Comparison of ENCODE assay signal across 8 cellular contexts in the genomic region with DNA sequence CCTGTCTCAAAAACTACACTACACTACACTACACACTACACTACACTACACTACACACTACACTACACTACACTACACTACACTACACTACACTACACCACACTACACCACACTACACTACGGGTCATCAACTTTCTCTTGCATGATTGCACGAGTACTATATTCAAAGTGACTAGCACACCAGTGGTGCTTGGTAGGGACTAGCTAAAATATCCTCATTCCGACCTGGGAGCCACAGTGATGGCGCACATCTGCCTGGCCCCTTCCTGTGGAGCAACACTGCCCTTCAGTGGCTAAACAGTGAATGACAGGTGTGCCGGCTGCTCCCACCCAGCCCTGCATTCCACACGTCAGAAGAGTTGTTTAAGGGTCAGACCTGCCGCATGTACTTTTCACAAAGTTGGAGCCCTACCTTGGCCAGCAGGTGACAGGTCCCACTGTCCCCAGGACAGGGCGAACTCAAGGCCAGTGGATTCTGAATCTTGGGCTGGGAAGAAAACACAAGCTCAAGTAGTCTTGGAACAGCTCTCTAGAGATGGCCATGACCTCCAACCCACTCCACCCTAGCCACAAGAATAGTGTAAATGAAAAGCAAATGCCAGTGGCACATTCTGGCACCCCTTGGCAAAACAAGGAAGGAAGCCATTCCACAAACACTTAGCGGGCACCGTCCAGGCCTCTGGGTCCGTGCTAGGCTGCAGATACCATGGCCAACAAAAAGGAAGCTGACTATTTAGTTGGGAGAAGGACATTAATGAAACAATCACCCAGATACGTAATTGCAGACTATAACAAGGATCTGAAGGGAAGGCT. TPM values are rescaled to one million over a fixed set of nuclear protein-coding genes. Genes with fewer than 3 reads are reported as not detected.
A peak's percentile ranks its signal among the peaks of the same experiment; 100 is the strongest.
DNase-seq lines count a peak whose midpoint lies in the region; ATAC-seq and TF ChIP-seq lines count a peak whose summit lies in the region.

No MANE protein-coding gene starts in this region.

- DNase-seq in AG20443 (ENCODE audit: low spot score) = peak; percentile 93
- peak; percentile 21 to 72 for DNase-seq in NCI-H446 (lab: John Stamatoyannopoulos, UW)
- peak; percentile 19 for DNase-seq in activated CD4-positive, CD25-positive, alpha-beta regulatory T cell treated with anti-CD3 and anti-CD28 coated beads, Interleukin-2, amount 50 U/mL, for 16 hours (ENCODE audit: low read depth, low spot score)
- peak; percentile 29 to 59 for DNase-seq in central memory CD8-positive, alpha-beta T cell (ENCODE audit: low spot score in 2 of 2)
- peak; percentile 74 to 84 for DNase-seq in left lung
- DNase-seq in stimulated activated CD4-positive, alpha-beta T cell treated with anti-CD3 and anti-CD28 coated beads, Interleukin-4, amount 100 ng/mL, for 48 hours (ENCODE audit: low read depth in 2 of 2) = peak; percentile 46 to 69

- no peak overlapping the region for H3K27ac Mint-ChIP-seq in central memory CD8-positive, alpha-beta T cell (ENCODE audit: low read depth)

- H3K4me3 Mint-ChIP-seq in central memory CD8-positive, alpha-beta T cell = no peak overlapping the region

- no peaks in the 10 kb centered on the region for H3K27me3 ChIP-seq in left lung

- peaks cover 0 to 11% of the 10 kb centered on the region in 2 donors for H3K4me1 ChIP-seq in left lung

- no peak overlapping the region for H3K27ac ChIP-seq in left lung

- peak; percentile 96 to 97 for TF ChIP-seq CTCF in left lung (IDR thresholded peaks at IDR 0.05)

- peaks cover 1% of the 10 kb centered on the region for H3K36me3 Mint-ChIP-seq in central memory CD8-positive, alpha-beta T cell (ENCODE audit: insufficient read depth)

- no peak overlapping the region for H3K4me3 ChIP-seq in left lung

- no peaks in the 10 kb centered on the region for H3K36me3 ChIP-seq in left lung

- no peaks in the 10 kb centered on the region for H3K9me3 Mint-ChIP-seq in central memory CD8-positive, alpha-beta T cell

- peaks cover 22% of the 10 kb centered on the region for H3K27me3 Mint-ChIP-seq in central memory CD8-positive, alpha-beta T cell

- ATAC-seq in GM18909 (IDR thresholded peaks at IDR 0.05; ENCODE audit: poor library complexity, unreplicated experiment) = peak; percentile 89
- peak; percentile 81 for ATAC-seq in HG03159 (IDR thresholded peaks at IDR 0.05; ENCODE audit: unreplicated experiment)
- peak; percentile 84 for ATAC-seq in central memory CD8-positive, alpha-beta T cell (replicated peaks; ENCODE audit: extremely low read depth, poor library complexity, severe bottlenecking)
- ATAC-seq in left lung = peak; percentile 99

- no peaks in the 10 kb centered on the region for H3K4me1 Mint-ChIP-seq in central memory CD8-positive, alpha-beta T cell

- H3K9me3 ChIP-seq in left lung = no peaks in the 10 kb centered on the region

- intact Hi-C loops in left lung (cut with DNase I) = no loop called here

RNA-seq across cellular contexts. Expression of a gene that starts 45.9 kb away (rescaled TPM):
- 100 to 1,000 TPM; 135 to 201 TPM for total RNA-seq in left lung

Comparison
In these comparisons a context has a peak if more than half of its experiments do, and no peak if none do; other contexts are left out.
1. DNase-seq: peak in every context shown above with its lines; median percentile 93 in AG20443; 79 in left lung; 58 in stimulated activated CD4-positive, alpha-beta T cell treated with anti-CD3 and anti-CD28 coated beads, Interleukin-4, amount 100 ng/mL, for 48 hours; 46 in NCI-H446; 44 in central memory CD8-positive, alpha-beta T cell; 19 in activated CD4-positive, CD25-positive, alpha-beta regulatory T cell treated with anti-CD3 and anti-CD28 coated beads, Interleukin-2, amount 50 U/mL, for 16 hours.